In the genomic region with DNA sequence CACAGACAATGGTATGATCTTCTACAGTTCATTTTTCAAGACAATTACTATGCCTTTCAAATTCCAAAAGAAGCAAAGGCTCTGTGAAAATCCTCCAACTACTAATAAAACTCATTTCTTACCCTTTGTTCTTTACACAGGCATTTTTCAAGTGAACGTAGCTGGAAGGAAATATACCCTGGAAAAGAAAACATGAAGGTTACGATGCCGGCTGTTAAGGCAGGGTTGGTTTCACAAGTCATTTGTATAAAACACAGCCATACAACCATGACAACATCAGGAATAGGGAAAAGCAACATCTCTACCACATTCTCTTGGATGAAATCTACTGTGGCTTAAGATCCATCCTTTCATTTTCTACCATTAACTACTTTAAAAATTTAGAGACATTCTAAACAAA, we compare ENCODE assay signal across 28 cellular contexts.
"Had no signal": no experiment of that assay in that cellular context is flagged by ENCODE, and none has a peak within 500 bp of the region (broad histone marks: within the 10 kb centered on the region; RNA-seq: fewer than 3 reads in every experiment).

No MANE protein-coding gene starts in this region.

- H3K4me3 ChIP-seq: ascending aorta, heart right ventricle, skin epidermis, suprapubic skin, tibial artery, upper lobe of right lung had no signal

- H3K36me3 ChIP-seq: ascending aorta, suprapubic skin, tibial artery, WERI-Rb-1 had no signal

- H3K4me1 ChIP-seq: ascending aorta, tibial artery, upper lobe of right lung had no signal

- ATAC-seq: activated CD4-positive, CD25-positive, alpha-beta regulatory T cell treated with anti-CD3 and anti-CD28 coated beads, Interleukin-2, amount 50 U/mL, for 24 hours; heart right ventricle; natural killer cell; sciatic nerve; SK-N-SH treated with all-trans-retinoic acid at 6 μM for 48 hours; stimulated activated memory B cell treated with anti-CD40 and anti-IgM and Interleukin-4, amounts not matched to agents 10 μg/mL and 1 μg/mL and 100 μg/mL, for 72 hours; stimulated activated naive CD8-positive, alpha-beta T cell treated with anti-CD3 and anti-CD28 coated beads, Interleukin-15, amount 100 ng/mL, for 72 hours; T-helper 17 cell; upper lobe of right lung had no signal

- H3K9me3 ChIP-seq: ascending aorta, heart right ventricle, suprapubic skin, tibial artery, upper lobe of right lung had no signal

- H3K27me3 ChIP-seq: ascending aorta, heart right ventricle, suprapubic skin, tibial artery, upper lobe of right lung had no signal

- DNase-seq: activated CD4-positive, alpha-beta memory T cell treated with anti-CD3 and anti-CD28 coated beads, Interleukin-2, amount 10 ng/mL, durations not matched to agents 7 days and 5 days; activated CD4-positive, alpha-beta T cell treated with anti-CD3 and anti-CD28 coated beads for 48 hours; activated CD8-positive, alpha-beta memory T cell treated with anti-CD3 and anti-CD28 coated beads, Interleukin-2, amount 50 U/mL, for 48 hours; activated gamma-delta T cell; activated naive CD4-positive, alpha-beta T cell treated with anti-CD3 and anti-CD28 coated beads, Interleukin-2, amount 10 ng/mL, durations not matched to agents 7 days and 5 days; activated naive CD8-positive, alpha-beta T cell treated with anti-CD3 and anti-CD28 coated beads, Interleukin-2, amount 10 ng/mL, durations not matched to agents 7 days and 5 days; activated T-cell treated with anti-CD3 and anti-CD28 coated beads, Interleukin-2, amount 50 U/mL, for 24 hours; central memory CD4-positive, alpha-beta T cell; effector memory CD4-positive, alpha-beta T cell; foreskin melanocyte; heart right ventricle; mesenchymal stem cell; natural killer cell; stimulated activated CD4-positive, alpha-beta T cell treated with anti-CD3 and anti-CD28 coated beads, Interleukin-4, amount 100 ng/mL, for 4 hours; stimulated activated CD8-positive, alpha-beta memory T cell treated with anti-CD3 and anti-CD28 coated beads, Interleukin-4, amount 100 ng/mL, for 48 hours; stimulated activated naive CD8-positive, alpha-beta T cell treated with anti-CD3 and anti-CD28 coated beads, Interleukin-15, amount 100 ng/mL, for 72 hours; T-helper 17 cell; T1000; tibial artery; upper lobe of right lung; WERI-Rb-1 had no signal

- H3K27ac ChIP-seq: ascending aorta, skin epidermis, suprapubic skin, tibial artery, upper lobe of right lung, WERI-Rb-1 had no signal
